ENCODE assay signal across 13 cellular contexts in genomic region chr6:157143885-157144795, GRCh38.
DNase-seq lines count a peak whose midpoint lies in the region; ATAC-seq and TF ChIP-seq lines count a peak whose summit lies in the region.
"Had no signal": no experiment of that assay in that cellular context is flagged by ENCODE, and none has a peak within 500 bp of the region (broad histone marks: within the 10 kb centered on the region; RNA-seq: fewer than 3 reads in every experiment).

No MANE protein-coding gene starts in this region.

- H2BK15ac ChIP-seq in H9 (ENCODE audit: low read depth, low read length): no peak overlapping the region

- H4K20me1 ChIP-seq in H9 (ENCODE audit: control insufficient read depth, insufficient read depth, insufficient read length): no peaks in the 10 kb centered on the region

- H3K79me1 ChIP-seq in H9 (ENCODE audit: insufficient read depth, low read depth, low read length, poor library complexity, severe bottlenecking): no peaks in the 10 kb centered on the region

- H3T11ph ChIP-seq in H9 (ENCODE audit: low read length): no peak overlapping the region

- peak overlapping the region; percentile 49 to 95 (median 91); a peak in 5 of 7 replicates for H3K27ac Mint-ChIP-seq in H9

- DNase-seq in H9: no peak
- DNase-seq in astrocyte of the hippocampus (ENCODE audit: low read depth, low spot score): peak; percentile 52
- no peak for DNase-seq in left cardiac atrium
- DNase-seq in retinal pigment epithelial cell (ENCODE audit: low read depth): peak; percentile 48
- DNase-seq in SHP77 treated with DMSO at 0.1 percent for 48 hours (lab: John Stamatoyannopoulos, UW): no peak
- DNase-seq in H7: no peak
- DNase-seq: KG1, NCI-H2171, PC-9 had no signal

- H3K4me1 ChIP-seq in H9 (ENCODE audit: insufficient read depth, low read length): peaks cover 4% of the 10 kb centered on the region; the same call in 1 of the 2 replicates

- ATAC-seq in left cardiac atrium (peak; percentile 8 to 14), HG03139 (IDR thresholded peaks at IDR 0.05; ENCODE audit: unreplicated experiment) (no peak), GM19467 (IDR thresholded peaks at IDR 0.05; ENCODE audit: unreplicated experiment) (no peak)

- no peak overlapping the region for H2AFZ ChIP-seq in H9 (ENCODE audit: low read length)
- H2AFZ ChIP-seq: PC-9 had no signal

- WGBS in H9 (ENCODE audit: extremely low coverage, insufficient read length, low lambda C conversion rate): no CpG with 5 or more reads among the region's 17 CpGs

- H4K91ac ChIP-seq in H9 (ENCODE audit: insufficient read length, low read depth, low read length): no peak overlapping the region

- H3K27ac ChIP-seq in H9 (ENCODE audit: insufficient read length, low read depth, low read length): no peak overlapping the region
- H3K27ac ChIP-seq: BLaER1, PC-9 had no signal

- intact Hi-C loops in left cardiac atrium (cut with DNase I): no loop called here

- H3K4ac ChIP-seq in H9 (ENCODE audit: low read depth, low read length): no peak overlapping the region

- H3K27me3 ChIP-seq in H9 (ENCODE audit: insufficient read depth, low read length) (no peaks in the 10 kb centered on the region), H7 (ENCODE audit: control insufficient read depth, insufficient read depth, low read length) (no peaks in the 10 kb centered on the region)
- H3K27me3 ChIP-seq: BLaER1 had no signal

- H3K14ac ChIP-seq in H9 (ENCODE audit: insufficient read depth, low read length): no peak overlapping the region

- no peak overlapping the region for H3K56ac ChIP-seq in H9 (ENCODE audit: insufficient read length, low read depth, low read length)

- peaks cover 0 to 4% of the 10 kb centered on the region in 2 experiments; a peak in 2 of 5 replicates for H3K9me3 Mint-ChIP-seq in H9

- no peaks in the 10 kb centered on the region; the same call in 1 of the 2 replicates for H3K36me3 ChIP-seq in H7 (replicated peaks; ENCODE audit: control insufficient read depth, insufficient read depth, low read length)

- no peaks in the 10 kb centered on the region for H3K9me3 ChIP-seq in H9 (ENCODE audit: control insufficient read depth, low read depth, low read length)
- H3K9me3 ChIP-seq: BLaER1 had no signal

- no peak overlapping the region for H3K9ac ChIP-seq in H9 (ENCODE audit: extremely low read depth, insufficient read length, low read length)
- H3K9ac ChIP-seq: BLaER1 had no signal

- no peaks in the 10 kb centered on the region for H3K23me2 ChIP-seq in H9 (ENCODE audit: insufficient read length, low read depth, low read length, poor library complexity, severe bottlenecking)

- H4K5ac ChIP-seq in H9 (ENCODE audit: insufficient read length, low read depth, low read length): no peak overlapping the region

- H2BK20ac ChIP-seq in H9 (ENCODE audit: low read depth, low read length, poor library complexity, severe bottlenecking): no peak overlapping the region

- H4K8ac ChIP-seq in H9 (replicated peaks; ENCODE audit: insufficient read length, low read depth, low read length): no peak overlapping the region

- no peak overlapping the region for H2BK120ac ChIP-seq in H9 (ENCODE audit: low read depth, low read length, poor library complexity, severe bottlenecking)

- H2BK12ac ChIP-seq in H9 (ENCODE audit: insufficient read length, low read depth, low read length): no peak overlapping the region

- no peaks in the 10 kb centered on the region; the same call in 1 of the 2 replicates for H3K27me3 Mint-ChIP-seq in H9 (ENCODE audit: low read depth)

- H3K4me2 ChIP-seq in H9 (ENCODE audit: insufficient read depth, insufficient read length, low read length): no peak overlapping the region
- H3K4me2 ChIP-seq: BLaER1, PC-9, smooth muscle cell had no signal

- no peak overlapping the region for H3K18ac ChIP-seq in H9 (ENCODE audit: insufficient read length, low read depth, low read length)

- H2BK5ac ChIP-seq in H9 (ENCODE audit: insufficient read length, low read length): no peak overlapping the region

- H3K23ac ChIP-seq in H9 (ENCODE audit: insufficient read length, low read depth, low read length): no peak overlapping the region

- H3K4me3 ChIP-seq in retinal pigment epithelial cell (ENCODE audit: low read length) (peak overlapping the region; percentile 9), H7 (ENCODE audit: insufficient read depth, low read depth, low read length) (no peak overlapping the region)
- H3K4me3 ChIP-seq: BLaER1, PC-9, smooth muscle cell had no signal

- H2AK5ac ChIP-seq in H9 (ENCODE audit: insufficient read length, low read length): no peak overlapping the region

- H3K4me1 Mint-ChIP-seq in H9: peaks cover 29 to 33% of the 10 kb centered on the region in 2 experiments

- H3K4me3 Mint-ChIP-seq in H9: no peak overlapping the region

- H3K79me2 ChIP-seq in H9 (ENCODE audit: insufficient read depth, low read length): no peaks in the 10 kb centered on the region

- TF ChIP-seq CTCF in H9 (conservative IDR thresholded peaks at IDR 0.05) (no peak), retinal pigment epithelial cell (conservative IDR thresholded peaks at IDR 0.05; ENCODE audit: low read depth, low read length) (no peak)

- H3K36me3 Mint-ChIP-seq in H9 (ENCODE audit: insufficient read depth in 1 of 3, low read depth in 3 of 3): peaks cover 12 to 27% (median 24%) of the 10 kb centered on the region in 3 experiments

Comparison
In these comparisons a context has a peak if more than half of its experiments do, and no peak if none do; other contexts are left out.
1. DNase-seq: peak in astrocyte of the hippocampus (single experiment) and retinal pigment epithelial cell (single experiment); none in H9 (single experiment), left cardiac atrium (single experiment), SHP77 treated with DMSO at 0.1 percent for 48 hours (single experiment) and H7 (single experiment).
2. ATAC-seq: peak in left cardiac atrium (2 of 2); none in HG03139 (single experiment) and GM19467 (single experiment).